Comparison of ENCODE assay signal across 18 cellular contexts in genomic region chr19:38391911-38392464, GRCh38. TPM values are rescaled to one million over a fixed set of nuclear protein-coding genes. Genes with fewer than 3 reads are reported as not detected.
DNase-seq lines count a peak whose midpoint lies in the region; FAIRE-seq and TF ChIP-seq lines count a peak whose summit lies in the region.
"Had no signal": no experiment of that assay in that cellular context is flagged by ENCODE, and none has a peak within 500 bp of the region (broad histone marks: within the 10 kb centered on the region; RNA-seq: fewer than 3 reads in every experiment).

No MANE protein-coding gene starts in this region.

- no peak for TF ChIP-seq CTCF in HFFc6 (IDR thresholded peaks at IDR 0.05)
- TF ChIP-seq CTCF in astrocyte (IDR thresholded peaks at IDR 0.05; ENCODE audit: insufficient read depth, low read depth, low read length) = no peak
- TF ChIP-seq CTCF in osteoblast (IDR thresholded peaks at IDR 0.05; ENCODE audit: extremely low read depth, low read depth, low read length) = no peak
- no peak for TF ChIP-seq CTCF in Caco-2 (IDR thresholded peaks at IDR 0.05; ENCODE audit: insufficient read depth in 1 of 2, low read depth in 1 of 2, low read length in 1 of 2, severe bottlenecking in 1 of 2, unreplicated experiment in 1 of 2)

- H3K79me2 ChIP-seq in astrocyte (ENCODE audit: insufficient read depth, low read length) = peaks cover 24% of the 10 kb centered on the region
- peaks cover 23% of the 10 kb centered on the region for H3K79me2 ChIP-seq in osteoblast (ENCODE audit: insufficient read depth, low read length)

- POLR2A ChIA-PET in Caco-2 (lab: Charles Lee) = interaction anchor here (0.6 kb wide), 1 partner anchor 639 kb away, joined by 5 read pairs; no protein-coding TSS in a partner anchor

- H3K27me3 Mint-ChIP-seq in HFFc6 (ENCODE audit: insufficient read depth) (peaks cover 11% of the 10 kb centered on the region), astrocyte (ENCODE audit: low read depth, unreplicated experiment) (peaks cover 10% of the 10 kb centered on the region), Caco-2 (ENCODE audit: insufficient read depth, unreplicated experiment) (no peaks in the 10 kb centered on the region)

- peaks cover 48% of the 10 kb centered on the region for H3K36me3 Mint-ChIP-seq in HFFc6 (ENCODE audit: low read depth)
- peaks cover 26% of the 10 kb centered on the region for H3K36me3 Mint-ChIP-seq in astrocyte (ENCODE audit: low read depth, unreplicated experiment)
- H3K36me3 Mint-ChIP-seq in Caco-2 (ENCODE audit: insufficient read depth, unreplicated experiment) = peaks cover 13% of the 10 kb centered on the region

- FAIRE-seq in astrocyte (lab: Jason Lieb, UNC) = no peak
- FAIRE-seq: D721Med, GM12892, H54 had no signal

- H4K20me1 ChIP-seq in astrocyte (ENCODE audit: insufficient read depth, low read length) = peaks cover 32% of the 10 kb centered on the region
- peaks cover 17% of the 10 kb centered on the region for H4K20me1 ChIP-seq in osteoblast (ENCODE audit: insufficient read depth, low read length)

- H3K4me3 Mint-ChIP-seq in HFFc6 = no peak overlapping the region
- no peak overlapping the region for H3K4me3 Mint-ChIP-seq in astrocyte (ENCODE audit: unreplicated experiment)
- no peak overlapping the region for H3K4me3 Mint-ChIP-seq in Caco-2 (ENCODE audit: unreplicated experiment)

- H3K4me1 Mint-ChIP-seq in HFFc6 (ENCODE audit: low read depth) (peaks cover 50% of the 10 kb centered on the region), astrocyte (ENCODE audit: low read depth, unreplicated experiment) (peaks cover 15% of the 10 kb centered on the region), Caco-2 (ENCODE audit: low read depth, unreplicated experiment) (peaks cover 23% of the 10 kb centered on the region)

- H3K27ac Mint-ChIP-seq in HFFc6 (peak overlapping the region; percentile 46; the same call in 1 of the 2 replicates), astrocyte (ENCODE audit: unreplicated experiment) (no peak overlapping the region), Caco-2 (ENCODE audit: unreplicated experiment) (no peak overlapping the region)

- H3K9me3 Mint-ChIP-seq in HFFc6 (no peaks in the 10 kb centered on the region), astrocyte (ENCODE audit: unreplicated experiment) (peaks cover 6% of the 10 kb centered on the region), Caco-2 (ENCODE audit: unreplicated experiment) (no peaks in the 10 kb centered on the region)
- H3K9me3 Mint-ChIP-seq: CD4-positive, alpha-beta memory T cell had no signal

- no peak overlapping the region for H3K27ac ChIP-seq in astrocyte (ENCODE audit: low read depth, low read length)
- no peak overlapping the region for H3K27ac ChIP-seq in osteoblast (ENCODE audit: low read depth, low read length)
- H3K27ac ChIP-seq: C4-2B had no signal

- H2AFZ ChIP-seq in astrocyte (ENCODE audit: low read depth, low read length) (no peak overlapping the region), osteoblast (ENCODE audit: low read length) (no peak overlapping the region)

- H3K9ac ChIP-seq in astrocyte (ENCODE audit: low read length) = peak overlapping the region; percentile 14

- H3K36me3 ChIP-seq in astrocyte (ENCODE audit: insufficient read depth, low read length) (peaks cover 14% of the 10 kb centered on the region), osteoblast (ENCODE audit: insufficient read depth, low read length) (peaks cover 41% of the 10 kb centered on the region), Caco-2 (ENCODE audit: control insufficient read depth, insufficient read depth, low read length) (no peaks in the 10 kb centered on the region)
- H3K36me3 ChIP-seq: BE2C had no signal

- H3K4me3 ChIP-seq in astrocyte (ENCODE audit: insufficient read depth, low read depth, low read length) = no peak overlapping the region
- H3K4me3 ChIP-seq in osteoblast (ENCODE audit: insufficient read depth, low read length) = no peak overlapping the region
- H3K4me3 ChIP-seq in Caco-2 (ENCODE audit: low read depth, low read length) = no peak overlapping the region

- H3K4me1 ChIP-seq in astrocyte (ENCODE audit: insufficient read depth, low read length) (peaks cover 27% of the 10 kb centered on the region), osteoblast (ENCODE audit: insufficient read depth, low read length) (peaks cover 27% of the 10 kb centered on the region), Caco-2 (peaks cover 20% of the 10 kb centered on the region)
- H3K4me1 ChIP-seq: BE2C had no signal

- H3K4me2 ChIP-seq in astrocyte (ENCODE audit: low read length) = peak overlapping the region; percentile 30
- H3K4me2 ChIP-seq in osteoblast (ENCODE audit: insufficient read depth, low read length) = no peak overlapping the region

- H3K9me3 ChIP-seq in astrocyte (ENCODE audit: insufficient read depth, low read depth, low read length) (no peaks in the 10 kb centered on the region), osteoblast (ENCODE audit: low read depth, low read length) (no peaks in the 10 kb centered on the region), Caco-2 (no peaks in the 10 kb centered on the region)
- H3K9me3 ChIP-seq: BE2C had no signal

- DNase-seq in ELF-1 (ENCODE audit: low read depth, low spot score) (peak; percentile 56), HFFc6 (no peak), astrocyte (ENCODE audit: low read depth) (no peak), osteoblast (ENCODE audit: insufficient read length, low spot score, missing footprints) (peak; percentile 86), NCI-H1092 treated with DMSO at 0.1 percent for 48 hours (lab: John Stamatoyannopoulos, UW) (no peak), Caco-2 (no peak), HK-2 (ENCODE audit: unreplicated experiment) (no peak)
- DNase-seq: BE2C; CD4-positive, alpha-beta memory T cell; DMS153; DMS79 treated with DMSO at 0.1 percent for 48 hours; GDM1 had no signal

- CTCF ChIA-PET in Caco-2 (lab: Charles Lee) = no interaction called here

- intact Hi-C loops in Caco-2 (cut with micrococcal nuclease; ENCODE audit: unreplicated experiment) = no loop called here

- no TSS peak for BruUV-seq in Caco-2 (replicated peaks; lab: Mats Ljungman, UMichigan)

- H3K27me3 ChIP-seq in astrocyte (ENCODE audit: insufficient read depth, low read length) = no peaks in the 10 kb centered on the region
- no peaks in the 10 kb centered on the region for H3K27me3 ChIP-seq in osteoblast (ENCODE audit: insufficient read depth, low read length)
- H3K27me3 ChIP-seq in Caco-2 (replicated peaks; ENCODE audit: control insufficient read depth, insufficient read depth, low read length) = no peaks in the 10 kb centered on the region
- H3K27me3 ChIP-seq: BE2C had no signal

RNA-seq across cellular contexts. Expression of gene SPRED3, which starts 3.5 kb away (rescaled TPM):
- total RNA-seq in HFFc6 (2021; fragmentation: NEBNext Ultra II Directional; extraction: Animal tissue kit (Norgen Biotek cat#: 25700)) = 10 to 100 TPM; 11.7 to 15.3 (median 13.1) TPM
- total RNA-seq in astrocyte (17.3 and 19.0 TPM in 2 replicates), osteoblast (1.8 and 2.2 TPM in 2 replicates), Caco-2 (2022) (2.9 and 3.5 TPM in 2 replicates)

RNA-seq across cellular contexts. Expression of gene GGN, which starts 4.2 kb away (rescaled TPM):
- 1 to 10 TPM; 1.7 to 3.2 (median 2.2) TPM for total RNA-seq in HFFc6 (2021; fragmentation: NEBNext Ultra II Directional; extraction: Animal tissue kit (Norgen Biotek cat#: 25700))
- 2.1 and 2.8 TPM in 2 replicates for total RNA-seq in astrocyte
- 0.29 and 0.36 TPM in 2 replicates for total RNA-seq in osteoblast
- total RNA-seq in Caco-2 (2022) = 0.79 TPM in 1 of 2 replicates, not detected in the other
- total RNA-seq: HepG2 had no signal

RNA-seq across cellular contexts. Expression of gene FAM98C, which starts 10.9 kb away (rescaled TPM):
- total RNA-seq in HFFc6 (2021; fragmentation: NEBNext Ultra II Directional; extraction: Animal tissue kit (Norgen Biotek cat#: 25700)) = 10 to 100 TPM; 12.5 to 16.9 (median 15.6) TPM
- total RNA-seq in astrocyte = 11.9 and 15.0 TPM in 2 replicates
- 12.1 and 14.1 TPM in 2 replicates for total RNA-seq in osteoblast
- 17.3 and 19.7 TPM in 2 replicates for total RNA-seq in Caco-2 (2022)

RNA-seq across cellular contexts. Expression of gene PSMD8, which starts 17.6 kb away (rescaled TPM):
- 100 to 1,000 TPM; 229 to 298 (median 259) TPM for total RNA-seq in HFFc6 (2021; fragmentation: NEBNext Ultra II Directional; extraction: Animal tissue kit (Norgen Biotek cat#: 25700))
- total RNA-seq in astrocyte = 215 and 218 TPM in 2 replicates
- 285 and 299 TPM in 2 replicates for total RNA-seq in osteoblast
- 264 and 274 TPM in 2 replicates for total RNA-seq in Caco-2 (2022)

RNA-seq across cellular contexts. Expression of gene RASGRP4, which starts 34.0 kb away (rescaled TPM):
- total RNA-seq in HFFc6 (2021; fragmentation: NEBNext Ultra II Directional; extraction: Animal tissue kit (Norgen Biotek cat#: 25700)) = not detected
- total RNA-seq in astrocyte = not detected in 2 replicates
- not detected in 2 replicates for total RNA-seq in osteoblast
- total RNA-seq in Caco-2 (2022) = not detected in 2 replicates
- total RNA-seq: A172, HepG2 had no signal

Comparison
In these comparisons a context has a peak if more than half of its experiments do, and no peak if none do; other contexts are left out.
1. DNase-seq: peak in ELF-1 (single experiment) and osteoblast (single experiment); none in HFFc6 (single experiment), astrocyte (single experiment), NCI-H1092 treated with DMSO at 0.1 percent for 48 hours (single experiment), Caco-2 (0 of 2) and HK-2 (single experiment).